8 cellular contexts compared by ENCODE assay signal in genomic region chr15:25775317-25775912, GRCh38.
DNase-seq lines count a peak whose midpoint lies in the region; ATAC-seq and TF ChIP-seq lines count a peak whose summit lies in the region.

No MANE protein-coding gene starts in this region.

- H3K27me3 ChIP-seq in body of pancreas = no peaks in the 10 kb centered on the region

- WGBS in body of pancreas, 2 donors = 43 to 52% methylated on average over 13 of the region's 13 CpGs

- no peak for TF ChIP-seq POLR2A in body of pancreas (IDR thresholded peaks at IDR 0.05)

- no peaks in the 10 kb centered on the region for H3K9me3 ChIP-seq in body of pancreas

- TF ChIP-seq CTCF in body of pancreas (IDR thresholded peaks at IDR 0.05) = no peak

- ATAC-seq in GM18517 (IDR thresholded peaks at IDR 0.05; ENCODE audit: unreplicated experiment) (peak; percentile 70), HG02885 (IDR thresholded peaks at IDR 0.05; ENCODE audit: poor library complexity, unreplicated experiment) (peak; percentile 91), body of pancreas (peak; percentile 62), GM19324 (IDR thresholded peaks at IDR 0.05; ENCODE audit: low FRiP score, unreplicated experiment) (no peak), GM19452 (IDR thresholded peaks at IDR 0.05; ENCODE audit: unreplicated experiment) (no peak)

- H3K4me3 ChIP-seq in body of pancreas = no peak overlapping the region

- intact Hi-C loops in body of pancreas (cut with DNase I) = no loop called here

- H3K36me3 ChIP-seq in body of pancreas (replicated peaks in 1 of 2; ENCODE audit: insufficient read depth in 1 of 2, low read depth in 2 of 2) = no peaks in the 10 kb centered on the region

- no peak overlapping the region for H3K27ac ChIP-seq in body of pancreas

- no peaks in the 10 kb centered on the region for H3K4me1 ChIP-seq in body of pancreas

- DNase-seq in body of pancreas (peak in 3 of 4 donors; percentile 23 to 49 (median 23)), myocyte (ENCODE audit: low read depth) (peak; percentile 87), NAMALWA (ENCODE audit: low spot score) (no peak), NOMO-1 treated with DMSO at 0.1 percent for 48 hours (lab: John Stamatoyannopoulos, UW; ENCODE audit: unreplicated experiment) (no peak)

Comparison
In these comparisons a context has a peak if more than half of its experiments do, and no peak if none do; other contexts are left out.
1. ATAC-seq: peak in GM18517 (single experiment), HG02885 (single experiment) and body of pancreas (single experiment); none in GM19324 (single experiment) and GM19452 (single experiment).
2. DNase-seq: peak in body of pancreas (3 of 4) and myocyte (single experiment); none in NAMALWA (single experiment) and NOMO-1 treated with DMSO at 0.1 percent for 48 hours (single experiment).